8 cellular contexts compared by ENCODE assay signal in genomic region chr2:85436836-85437487, GRCh38. TPM values are rescaled to one million over a fixed set of nuclear protein-coding genes. Genes with fewer than 3 reads are reported as not detected.
DNase-seq lines count a peak whose midpoint lies in the region; ATAC-seq and TF ChIP-seq lines count a peak whose summit lies in the region.

No MANE protein-coding gene starts in this region.

- no peak for TF ChIP-seq CTCF in lung (IDR thresholded peaks at IDR 0.05; ENCODE audit: control extremely low read depth, extremely low read depth)
- TF ChIP-seq CTCF in upper lobe of right lung (IDR thresholded peaks at IDR 0.05) = no peak

- no peaks in the 10 kb centered on the region for H3K27me3 Mint-ChIP-seq in activated naive CD4-positive, alpha-beta T cell treated with anti-CD3 and anti-CD28 coated beads for 36 hours (ENCODE audit: low read depth)
- no peaks in the 10 kb centered on the region for H3K27me3 Mint-ChIP-seq in activated naive CD8-positive, alpha-beta T cell

- H3K36me3 ChIP-seq in lung (ENCODE audit: control insufficient read depth in 2 of 2, insufficient read depth in 2 of 2, low read length in 2 of 2) (no peaks in the 10 kb centered on the region), upper lobe of right lung (no peaks in the 10 kb centered on the region)

- no peak for DNase-seq in activated naive CD4-positive, alpha-beta T cell treated with anti-CD3 and anti-CD28 coated beads for 36 hours
- DNase-seq in activated naive CD4-positive, alpha-beta T cell treated with anti-CD3 and anti-CD28 coated beads, Interleukin-2, amount 50 U/mL, for 16 hours = no peak
- DNase-seq in lung (ENCODE audit: low spot score) (no peak), upper lobe of right lung (peak; percentile 66), NCI-H2029 treated with DMSO at 0.1 percent for 48 hours (lab: John Stamatoyannopoulos, UW) (no peak), NOMO-1 (lab: John Stamatoyannopoulos, UW; ENCODE audit: unreplicated experiment in 2 of 2) (no peak)

- intact Hi-C loops in activated naive CD4-positive, alpha-beta T cell treated with anti-CD3 and anti-CD28 coated beads for 36 hours (cut with micrococcal nuclease) = loop anchor here (5.0 kb wide), 1 partner anchor 1005 kb away; the partner anchor contains the start of gene KDM3A
- intact Hi-C loops in upper lobe of right lung (cut with DNase I) = no loop called here

- 55 to 66% methylated on average over 10 of the region's 10 CpGs for WGBS in lung, 2 donors

- no peaks in the 10 kb centered on the region for H3K9me3 ChIP-seq in lung (ENCODE audit: control insufficient read depth in 2 of 2, insufficient read depth in 1 of 2, low read length in 1 of 2)
- H3K9me3 ChIP-seq in upper lobe of right lung = no peaks in the 10 kb centered on the region

- no peak for ATAC-seq in lung (ENCODE audit: insufficient read depth, low FRiP score)
- ATAC-seq in upper lobe of right lung = no peak
- ATAC-seq in HG03097 (IDR thresholded peaks at IDR 0.05; ENCODE audit: low FRiP score, unreplicated experiment) = no peak

- H3K9me3 Mint-ChIP-seq in activated naive CD4-positive, alpha-beta T cell treated with anti-CD3 and anti-CD28 coated beads for 36 hours = no peaks in the 10 kb centered on the region
- no peaks in the 10 kb centered on the region for H3K9me3 Mint-ChIP-seq in activated naive CD8-positive, alpha-beta T cell (ENCODE audit: low read depth)

- H3K4me1 Mint-ChIP-seq in activated naive CD4-positive, alpha-beta T cell treated with anti-CD3 and anti-CD28 coated beads for 36 hours (ENCODE audit: low read depth) = peaks cover 26% of the 10 kb centered on the region
- H3K4me1 Mint-ChIP-seq in activated naive CD8-positive, alpha-beta T cell (ENCODE audit: low read depth) = peaks cover 28% of the 10 kb centered on the region

- peak overlapping the region; percentile 89 for H3K27ac Mint-ChIP-seq in activated naive CD4-positive, alpha-beta T cell treated with anti-CD3 and anti-CD28 coated beads for 36 hours
- peak overlapping the region; percentile 97 for H3K27ac Mint-ChIP-seq in activated naive CD8-positive, alpha-beta T cell

- H3K27ac ChIP-seq in lung (ENCODE audit: low read depth in 1 of 2, low read length in 1 of 2) (peak overlapping the region; percentile 95 to 97), upper lobe of right lung (peak overlapping the region; percentile 94)

- no peaks in the 10 kb centered on the region for H3K27me3 ChIP-seq in lung (ENCODE audit: control insufficient read depth, insufficient read depth)
- no peaks in the 10 kb centered on the region for H3K27me3 ChIP-seq in upper lobe of right lung

- H3K36me3 Mint-ChIP-seq in activated naive CD4-positive, alpha-beta T cell treated with anti-CD3 and anti-CD28 coated beads for 36 hours (ENCODE audit: low read depth) = no peaks in the 10 kb centered on the region
- H3K36me3 Mint-ChIP-seq in activated naive CD8-positive, alpha-beta T cell = no peaks in the 10 kb centered on the region

- H3K4me3 ChIP-seq in lung (no peak overlapping the region), upper lobe of right lung (peak overlapping the region; percentile 56)

- CTCF ChIA-PET in activated naive CD4-positive, alpha-beta T cell treated with anti-CD3 and anti-CD28 coated beads for 36 hours (lab: Charles Lee) = interaction anchor here (0.8 to 3.2 kb wide), 4 partner anchors 17 to 199 kb away, joined by 3 to 22 read pairs (median 8); partner anchors contain the start of genes MAT2A and SH2D6

- H3K4me3 Mint-ChIP-seq in activated naive CD4-positive, alpha-beta T cell treated with anti-CD3 and anti-CD28 coated beads for 36 hours = peak overlapping the region; percentile 76
- peak overlapping the region; percentile 87 for H3K4me3 Mint-ChIP-seq in activated naive CD8-positive, alpha-beta T cell

- H3K4me1 ChIP-seq in lung (ENCODE audit: control insufficient read depth in 2 of 2, insufficient read depth in 2 of 2, low read length in 2 of 2) = peaks cover 14 to 25% of the 10 kb centered on the region in 2 donors
- peaks cover 38% of the 10 kb centered on the region for H3K4me1 ChIP-seq in upper lobe of right lung

RNA-seq across cellular contexts. Expression of gene SH2D6, which starts 18.4 kb away (rescaled TPM):
- under 1 TPM; 0.40 to 0.88 TPM for total RNA-seq in activated naive CD4-positive, alpha-beta T cell treated with anti-CD3 and anti-CD28 coated beads for 36 hours
- total RNA-seq in lung = under 1 TPM; 0.37 to 0.74 TPM
- under 1 TPM; 0.14 to 0.69 TPM for polyA plus RNA-seq in lung
- total RNA-seq in upper lobe of right lung = 1.0 TPM

RNA-seq across cellular contexts. Expression of gene CAPG, which starts 26.8 kb away (rescaled TPM):
- 10 to 100 TPM; 10.2 to 10.7 TPM for total RNA-seq in activated naive CD4-positive, alpha-beta T cell treated with anti-CD3 and anti-CD28 coated beads for 36 hours
- total RNA-seq in lung (100 to 1,000 TPM in 1 of 2 donors, 10 to 100 TPM in 1; 53.2 to 393 TPM), upper lobe of right lung (419 TPM)
- polyA plus RNA-seq in lung = 100 to 1,000 TPM; 387 to 415 TPM

Comparison
In these comparisons a context has a peak if more than half of its experiments do, and no peak if none do; other contexts are left out.
1. RNA of gene CAPG, which starts 26.8 kb away (total RNA-seq): 419 TPM in upper lobe of right lung (single experiment) and 53.2 to 393 TPM in lung; 10.2 to 10.7 TPM in activated naive CD4-positive, alpha-beta T cell treated with anti-CD3 and anti-CD28 coated beads for 36 hours; every median in the first group is over 4 times any median in the second.